Comparison of ENCODE assay signal across 1 cellular context in the genomic region with DNA sequence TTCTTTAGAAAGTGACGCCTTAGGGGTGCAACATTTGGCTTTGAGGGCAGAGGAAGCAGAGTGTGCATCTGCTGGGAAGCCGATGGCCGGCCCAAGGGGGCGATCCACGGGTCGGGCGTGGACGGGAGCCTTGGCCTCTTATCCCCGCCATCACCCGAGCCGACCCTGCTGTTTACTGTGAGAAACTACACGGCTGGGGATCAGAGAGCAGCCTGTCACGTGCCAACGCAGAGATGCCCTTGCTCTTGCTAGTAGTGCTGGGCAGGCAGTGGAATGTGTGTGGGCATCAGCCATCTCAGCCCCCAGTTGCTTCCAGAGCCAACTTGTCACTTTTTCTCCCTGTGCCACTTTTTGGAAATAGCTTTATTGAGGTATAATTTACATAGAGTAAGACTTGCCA.
TF ChIP-seq lines count a peak whose summit lies in the region.

No MANE protein-coding gene starts in this region.

TF ChIP-seq in endothelial cell of umbilical vein, 7 proteins besides CTCF, POLR2A, EP300 and RAD21 (continued from another document):
- no peak for TF ChIP-seq FOS (IDR thresholded peaks at IDR 0.05; ENCODE audit: borderline replicate concordance, insufficient read depth, low read length)
